ENCODE assay signal across 1 cellular context in the genomic region with DNA sequence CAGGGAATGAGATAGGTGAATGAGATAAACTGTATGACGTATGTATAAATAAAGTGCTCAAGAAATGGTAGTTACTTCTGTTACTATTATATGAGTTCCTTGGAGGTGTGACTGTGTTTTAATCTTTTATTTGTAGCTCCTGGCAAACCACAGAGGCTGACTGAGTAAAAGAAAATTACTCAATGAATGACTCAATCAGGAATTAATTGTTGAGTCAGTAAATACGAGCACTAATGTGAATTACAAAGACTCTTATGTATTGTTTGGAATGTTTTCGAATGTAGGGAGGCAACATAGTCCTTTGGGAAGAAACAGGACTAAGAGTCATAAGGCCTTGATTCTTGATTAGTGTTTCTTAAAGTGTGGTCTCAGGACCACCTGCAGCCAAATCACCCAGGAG.
TF ChIP-seq lines count a peak whose summit lies in the region.

No MANE protein-coding gene starts in this region.

TF ChIP-seq in GM23338, 12 proteins besides CTCF, POLR2A, EP300 and RAD21 (continued from another document):
- TF ChIP-seq, protein P1, sequence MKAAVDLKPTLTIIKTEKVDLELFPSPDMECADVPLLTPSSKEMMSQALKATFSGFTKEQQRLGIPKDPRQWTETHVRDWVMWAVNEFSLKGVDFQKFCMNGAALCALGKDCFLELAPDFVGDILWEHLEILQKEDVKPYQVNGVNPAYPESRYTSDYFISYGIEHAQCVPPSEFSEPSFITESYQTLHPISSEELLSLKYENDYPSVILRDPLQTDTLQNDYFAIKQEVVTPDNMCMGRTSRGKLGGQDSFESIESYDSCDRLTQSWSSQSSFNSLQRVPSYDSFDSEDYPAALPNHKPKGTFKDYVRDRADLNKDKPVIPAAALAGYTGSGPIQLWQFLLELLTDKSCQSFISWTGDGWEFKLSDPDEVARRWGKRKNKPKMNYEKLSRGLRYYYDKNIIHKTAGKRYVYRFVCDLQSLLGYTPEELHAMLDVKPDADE (IDR thresholded peaks at IDR 0.05) = no peak
